1 cellular context compared by ENCODE assay signal in genomic region chr16:30768583-30769181, GRCh38.
TF ChIP-seq lines count a peak whose summit lies in the region.

No MANE protein-coding gene starts in this region.

TF ChIP-seq in K562, 482 proteins besides CTCF, POLR2A, EP300 and RAD21:
- TF ChIP-seq POLR2G (IDR thresholded peaks at IDR 0.05; ENCODE audit: low read depth, low read length) (0 out of 2 replicates have a peak, but pooled peaks have one; percentile 10), RBBP5 (IDR thresholded peaks at IDR 0.05; ENCODE audit: borderline replicate concordance, insufficient read depth, low read length, poor library complexity, severe bottlenecking) (no peak)
TF ChIP-seq in K562: peak in this region for 1.
